In the genomic region with DNA sequence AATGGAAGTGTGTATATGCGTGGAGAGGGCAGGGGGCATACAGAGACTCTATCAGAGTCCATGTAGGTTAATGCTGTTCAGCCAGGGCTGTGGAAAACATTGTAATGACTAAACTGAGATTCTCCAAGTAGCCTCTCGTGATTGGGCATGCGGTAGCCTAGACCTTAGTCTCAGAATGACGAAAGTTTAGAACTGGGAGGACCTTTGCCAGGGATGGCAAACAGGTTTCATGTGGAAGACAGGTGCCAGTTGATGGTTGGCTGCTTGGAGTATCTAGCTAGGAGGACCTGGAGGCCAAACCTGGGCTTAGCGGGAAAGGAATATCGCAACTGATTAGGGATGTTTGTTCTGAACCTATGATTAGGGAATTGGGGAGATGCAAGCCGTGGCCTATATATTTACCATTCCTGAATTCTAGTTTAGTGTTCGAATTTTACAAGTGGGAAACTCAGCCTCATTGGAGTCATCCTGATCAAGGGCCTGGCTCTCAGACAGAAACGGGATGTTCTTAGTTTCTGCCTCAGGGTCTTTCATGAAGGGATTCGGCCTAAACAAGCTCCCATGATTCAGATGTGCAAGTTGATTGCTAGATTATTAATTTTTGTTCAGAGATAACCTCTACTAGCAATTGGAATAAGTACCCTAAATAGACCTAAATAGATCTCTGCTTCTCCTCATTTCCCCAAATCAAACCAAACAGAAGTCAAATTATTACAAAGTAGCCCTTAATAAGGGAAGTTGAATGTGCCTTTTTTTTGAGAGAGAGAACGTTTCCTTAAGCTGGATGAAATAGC, we compare ENCODE assay signal across 13 cellular contexts.
"Had no signal": no experiment of that assay in that cellular context is flagged by ENCODE, and none has a peak within 500 bp of the region (broad histone marks: within the 10 kb centered on the region; RNA-seq: fewer than 3 reads in every experiment).

No MANE protein-coding gene starts in this region.

- H3K27me3 ChIP-seq: colonic mucosa, gastroesophageal sphincter, sigmoid colon, upper lobe of left lung, uterus had no signal

- H3K36me3 ChIP-seq: colonic mucosa, gastroesophageal sphincter, sigmoid colon, uterus had no signal

- ATAC-seq: esophagus mucosa; gastroesophageal sphincter; naive thymus-derived CD4-positive, alpha-beta T cell had no signal

- H3K4me3 Mint-ChIP-seq: naive thymus-derived CD4-positive, alpha-beta T cell; nephron progenitor cell had no signal

- DNase-seq: colonic mucosa; dermis blood vessel endothelial cell; glutamatergic neuron; islet precursor cell; naive thymus-derived CD4-positive, alpha-beta T cell; nephron progenitor cell; sigmoid colon; stimulated activated naive CD4-positive, alpha-beta T cell treated with Interleukin-2 at 50 U/mL for 16 hours; upper lobe of left lung; uterus had no signal

- H3K27ac Mint-ChIP-seq: naive thymus-derived CD4-positive, alpha-beta T cell; nephron progenitor cell had no signal

- H3K4me1 ChIP-seq: colonic mucosa, uterus had no signal

- H3K27ac ChIP-seq: colonic mucosa, gastroesophageal sphincter, sigmoid colon, skin epidermis, upper lobe of left lung, uterus had no signal

- H3K4me3 ChIP-seq: colonic mucosa, gastroesophageal sphincter, sigmoid colon, skin epidermis, upper lobe of left lung, uterus had no signal

- H3K9me3 Mint-ChIP-seq: naive thymus-derived CD4-positive, alpha-beta T cell; nephron progenitor cell had no signal

- H3K9me3 ChIP-seq: colonic mucosa, gastroesophageal sphincter, sigmoid colon, upper lobe of left lung, uterus had no signal
